Comparison of ENCODE assay signal across 8 cellular contexts in the genomic region with DNA sequence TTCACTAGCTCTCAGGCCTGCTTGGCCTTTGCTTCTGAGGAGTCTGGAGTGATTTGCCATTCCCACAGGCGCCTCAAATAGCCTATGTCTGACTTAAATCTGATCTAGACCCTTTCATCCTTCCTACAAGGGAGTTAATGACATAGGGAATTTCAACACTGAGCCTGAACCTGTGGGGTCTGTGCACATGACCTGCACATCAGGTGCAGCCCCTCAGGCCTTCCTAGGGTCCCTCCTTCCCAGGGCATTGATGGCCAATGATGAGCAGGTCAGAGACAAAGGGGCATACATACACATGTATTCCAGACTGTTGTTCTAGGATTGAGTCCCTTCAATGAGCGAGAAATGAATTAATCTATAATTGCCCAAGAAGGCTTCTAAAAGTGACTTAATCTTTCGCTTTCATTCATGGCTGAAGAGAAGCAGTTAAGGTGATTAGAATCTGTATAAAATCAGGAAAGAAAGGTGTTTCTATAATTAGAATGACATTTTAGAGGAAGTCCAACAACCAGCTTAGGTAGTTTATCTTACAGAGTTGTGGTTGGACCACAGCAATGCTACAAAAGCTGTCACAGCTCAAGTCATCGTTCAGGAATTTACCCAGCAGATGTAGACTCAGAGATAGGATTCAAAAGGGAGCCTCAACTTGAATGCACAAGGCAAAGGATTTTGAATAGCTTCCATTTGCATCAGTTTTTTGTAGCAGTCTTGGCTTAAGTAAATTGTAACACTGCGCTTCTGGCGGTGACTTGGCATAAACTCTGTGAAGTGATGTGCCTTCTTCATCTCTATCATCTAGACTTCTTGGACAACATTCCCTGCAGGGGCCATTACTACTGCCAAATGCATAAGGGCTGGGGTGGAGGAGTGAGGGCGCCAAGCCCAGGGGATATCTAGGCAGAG. TPM values are rescaled to one million over a fixed set of nuclear protein-coding genes. Genes with fewer than 3 reads are reported as not detected.
DNase-seq lines count a peak whose midpoint lies in the region; ATAC-seq and TF ChIP-seq lines count a peak whose summit lies in the region.

No MANE protein-coding gene starts in this region.

- H3K9me3 Mint-ChIP-seq in CD14-positive monocyte, result peaks cover 0 to 3% (median 0%) of the 10 kb centered on the region in 7 donors
- H3K9me3 Mint-ChIP-seq in activated CD8-positive, alpha-beta T cell treated with anti-CD3 and anti-CD28 coated beads for 36 hours, result no peaks in the 10 kb centered on the region
- H3K9me3 Mint-ChIP-seq in stimulated activated naive CD8-positive, alpha-beta T cell treated with anti-CD3 and anti-CD28 coated beads, Interleukin-15, amount 100 ng/mL, for 72 hours, result no peaks in the 10 kb centered on the region

- no peak for TF ChIP-seq CTCF in CD14-positive monocyte (IDR thresholded peaks at IDR 0.05)
- TF ChIP-seq CTCF in activated CD8-positive, alpha-beta T cell treated with anti-CD3 and anti-CD28 coated beads for 36 hours (IDR thresholded peaks at IDR 0.05), result no peak
- TF ChIP-seq CTCF in cardiac muscle cell (IDR thresholded peaks at IDR 0.05; ENCODE audit: low read depth, low read length), result no peak

- peak overlapping the region; percentile 38 to 90 (median 75) for H3K27ac Mint-ChIP-seq in CD14-positive monocyte
- peak overlapping the region; percentile 95 for H3K27ac Mint-ChIP-seq in activated CD8-positive, alpha-beta T cell treated with anti-CD3 and anti-CD28 coated beads for 36 hours
- H3K27ac Mint-ChIP-seq in stimulated activated naive CD8-positive, alpha-beta T cell treated with anti-CD3 and anti-CD28 coated beads, Interleukin-15, amount 100 ng/mL, for 72 hours, result peak overlapping the region; percentile 89 to 96

- H3K27ac ChIP-seq in cardiac muscle cell, result peak overlapping the region; percentile 82

- POLR2A ChIA-PET in activated CD8-positive, alpha-beta T cell treated with anti-CD3 and anti-CD28 coated beads for 36 hours (lab: Charles Lee), result interaction anchor here (0.6 to 1.8 kb wide), 12 partner anchors 8 to 220 kb away, joined by 3 to 8 read pairs (median 3); a partner anchor contains a TSS

- H3K27me3 ChIP-seq in cardiac muscle cell, result no peaks in the 10 kb centered on the region

- peaks cover 0 to 6% (median 2%) of the 10 kb centered on the region in 3 donors for H3K27me3 Mint-ChIP-seq in CD14-positive monocyte (ENCODE audit: low read depth in 3 of 3)
- H3K27me3 Mint-ChIP-seq in activated CD8-positive, alpha-beta T cell treated with anti-CD3 and anti-CD28 coated beads for 36 hours, result no peaks in the 10 kb centered on the region
- H3K27me3 Mint-ChIP-seq in stimulated activated naive CD8-positive, alpha-beta T cell treated with anti-CD3 and anti-CD28 coated beads, Interleukin-15, amount 100 ng/mL, for 72 hours, result no peaks in the 10 kb centered on the region

- intact Hi-C loops in CD14-positive monocyte (cut with micrococcal nuclease), result no loop called here
- intact Hi-C loops in activated CD8-positive, alpha-beta T cell treated with anti-CD3 and anti-CD28 coated beads for 36 hours (cut with micrococcal nuclease), result loop anchor here (5.0 kb wide), 1 partner anchor 72 kb away; no protein-coding TSS in a partner anchor

- H3K36me3 ChIP-seq in cardiac muscle cell, result no peaks in the 10 kb centered on the region

- peak; percentile 41 for ATAC-seq in GM19452 (IDR thresholded peaks at IDR 0.05; ENCODE audit: unreplicated experiment)
- peak; percentile 66 for ATAC-seq in activated CD8-positive, alpha-beta T cell treated with anti-CD3 and anti-CD28 coated beads for 36 hours
- peak; percentile 83 for ATAC-seq in stimulated activated naive CD8-positive, alpha-beta T cell treated with anti-CD3 and anti-CD28 coated beads, Interleukin-15, amount 100 ng/mL, for 72 hours

- H3K9me3 ChIP-seq in cardiac muscle cell (ENCODE audit: low read depth), result no peaks in the 10 kb centered on the region

- no peak overlapping the region for H3K4me3 Mint-ChIP-seq in CD14-positive monocyte
- H3K4me3 Mint-ChIP-seq in activated CD8-positive, alpha-beta T cell treated with anti-CD3 and anti-CD28 coated beads for 36 hours, result peak overlapping the region; percentile 68
- peak overlapping the region; percentile 71 to 87 for H3K4me3 Mint-ChIP-seq in stimulated activated naive CD8-positive, alpha-beta T cell treated with anti-CD3 and anti-CD28 coated beads, Interleukin-15, amount 100 ng/mL, for 72 hours

- no peak overlapping the region for H3K4me3 ChIP-seq in cardiac muscle cell

- peaks cover 62% of the 10 kb centered on the region for H3K4me1 ChIP-seq in cardiac muscle cell (ENCODE audit: low read depth)

- H3K36me3 Mint-ChIP-seq in CD14-positive monocyte, result peaks cover 0 to 1% of the 10 kb centered on the region in 2 donors
- no peaks in the 10 kb centered on the region for H3K36me3 Mint-ChIP-seq in activated CD8-positive, alpha-beta T cell treated with anti-CD3 and anti-CD28 coated beads for 36 hours (ENCODE audit: low read depth)

- no peak for DNase-seq in CD14-positive monocyte (ENCODE audit: low spot score)
- DNase-seq in HT1080 (ENCODE audit: low read depth), result peak; percentile 94
- DNase-seq in activated CD8-positive, alpha-beta T cell treated with anti-CD3 and anti-CD28 coated beads for 36 hours, result peak; percentile 58
- peak in 1 of 2 donors; percentile 97 for DNase-seq in cardiac muscle cell (ENCODE audit: low read depth in 1 of 2, low spot score in 1 of 2)
- DNase-seq in stimulated activated naive CD8-positive, alpha-beta T cell treated with anti-CD3 and anti-CD28 coated beads, Interleukin-15, amount 100 ng/mL, for 72 hours, result peak; percentile 15 to 38
- DNase-seq in cerebellum (ENCODE audit: low spot score), result no peak
- no peak for DNase-seq in activated gamma-delta T cell (lab: John Stamatoyannopoulos, UW)

- H3K4me1 Mint-ChIP-seq in CD14-positive monocyte, result peaks cover 40% of the 10 kb centered on the region
- H3K4me1 Mint-ChIP-seq in activated CD8-positive, alpha-beta T cell treated with anti-CD3 and anti-CD28 coated beads for 36 hours (ENCODE audit: low read depth), result peaks cover 46% of the 10 kb centered on the region
- H3K4me1 Mint-ChIP-seq in stimulated activated naive CD8-positive, alpha-beta T cell treated with anti-CD3 and anti-CD28 coated beads, Interleukin-15, amount 100 ng/mL, for 72 hours, result peaks cover 49% of the 10 kb centered on the region

- CTCF ChIA-PET in activated CD8-positive, alpha-beta T cell treated with anti-CD3 and anti-CD28 coated beads for 36 hours (lab: Charles Lee), result interaction anchor here (0.7 to 2.8 kb wide), 10 partner anchors 11 to 260 kb away, joined by 3 to 14 read pairs (median 4); a partner anchor contains a TSS

RNA-seq across cellular contexts. Expression of a gene that starts 27.0 kb away (rescaled TPM):
- polyA plus RNA-seq in CD14-positive monocyte (10 to 100 TPM; 34.3 TPM), cardiac muscle cell (84.5 and 108 TPM in 2 replicates)
- 19.2 and 22.6 TPM in 2 replicates for total RNA-seq in HT1080 (2014; rRNA removed; shearing (Covaris generic))
- polyA plus RNA-seq in HT1080 (2015; cell fraction: cytosol; rRNA removed), result 28.3 and 32.7 TPM in 2 replicates
- polyA plus RNA-seq in HT1080 (2015; cell fraction: nucleus; rRNA removed), result 16.4 and 27.3 TPM in 2 replicates
- total RNA-seq in activated CD8-positive, alpha-beta T cell treated with anti-CD3 and anti-CD28 coated beads for 36 hours, result 10 to 100 TPM; 21.3 to 23.8 TPM
- total RNA-seq in cardiac muscle cell (36.8 and 39.2 TPM in 2 replicates), cerebellum (45.0 TPM)

Comparison
In these comparisons a context has a peak if more than half of its experiments do, and no peak if none do; other contexts are left out.
1. DNase-seq: peak in HT1080 (single experiment), activated CD8-positive, alpha-beta T cell treated with anti-CD3 and anti-CD28 coated beads for 36 hours (single experiment) and stimulated activated naive CD8-positive, alpha-beta T cell treated with anti-CD3 and anti-CD28 coated beads, Interleukin-15, amount 100 ng/mL, for 72 hours (2 of 2); none in CD14-positive monocyte (single experiment), cerebellum (single experiment) and activated gamma-delta T cell (single experiment).
2. H3K4me3 Mint-ChIP-seq: peak in activated CD8-positive, alpha-beta T cell treated with anti-CD3 and anti-CD28 coated beads for 36 hours (single experiment) and stimulated activated naive CD8-positive, alpha-beta T cell treated with anti-CD3 and anti-CD28 coated beads, Interleukin-15, amount 100 ng/mL, for 72 hours (2 of 2); none in CD14-positive monocyte (0 of 2).
3. Peak in every context shown above with its lines, with median percentiles within 50 percentile points of each other: H3K27ac Mint-ChIP-seq and ATAC-seq.